Comparison of ENCODE assay signal across 1 cellular context in genomic region chr16:53080345-53081031, GRCh38.
TF ChIP-seq lines count a peak whose summit lies in the region.

No MANE protein-coding gene starts in this region.

TF ChIP-seq in HepG2, 621 proteins besides CTCF, POLR2A, EP300 and RAD21:
- TF ChIP-seq THAP11 (CRISPR knock-in tag; IDR thresholded peaks at IDR 0.05): no peak
- peak; percentile 52 for TF ChIP-seq FOSL2 (CRISPR knock-in tag; IDR thresholded peaks at IDR 0.05)
